In the genomic region with DNA sequence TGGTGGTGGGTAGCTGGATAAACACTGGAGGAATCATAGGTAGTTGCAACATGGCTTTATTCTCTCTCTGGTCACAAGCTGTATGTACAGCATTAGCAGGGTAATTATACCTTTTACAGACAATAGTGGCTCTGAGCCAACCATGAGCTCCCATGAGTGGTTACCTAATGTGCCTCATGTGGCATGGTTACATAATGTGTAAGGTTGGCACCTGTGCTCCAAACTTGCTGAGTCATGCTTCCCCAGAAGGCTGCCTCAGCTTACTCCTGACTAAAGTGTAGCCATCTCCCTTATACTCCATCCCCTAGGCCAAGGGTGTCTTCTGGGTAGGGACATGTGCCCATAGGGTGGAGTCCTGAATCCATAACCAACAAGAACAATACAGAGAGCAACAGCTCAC, we compare ENCODE assay signal across 23 cellular contexts.
DNase-seq lines count a peak whose midpoint lies in the region; ATAC-seq and TF ChIP-seq lines count a peak whose summit lies in the region.
"Had no signal": no experiment of that assay in that cellular context is flagged by ENCODE, and none has a peak within 500 bp of the region (broad histone marks: within the 10 kb centered on the region; RNA-seq: fewer than 3 reads in every experiment).

No MANE protein-coding gene starts in this region.

- no peaks in the 10 kb centered on the region for H3F3A ChIP-seq in smooth muscle cell (ENCODE audit: low read depth)

- H3K4me1 ChIP-seq in mammary epithelial cell (ENCODE audit: insufficient read depth, low read length), result peaks cover 22% of the 10 kb centered on the region
- H3K4me1 ChIP-seq in smooth muscle cell (ENCODE audit: low read depth), result no peaks in the 10 kb centered on the region
- H3K4me1 ChIP-seq: ascending aorta; BLaER1 treated with 17β-estradiol and CSF1 and Interleukin-3, amounts not matched to agents 10 nM and 100 nM; gastrocnemius medialis; neural progenitor cell; thyroid gland had no signal

- no peaks in the 10 kb centered on the region for H4K20me1 ChIP-seq in mammary epithelial cell (ENCODE audit: insufficient read depth, low read length)
- no peaks in the 10 kb centered on the region for H4K20me1 ChIP-seq in smooth muscle cell (ENCODE audit: low read depth)
- H4K20me1 ChIP-seq: BLaER1 treated with 17β-estradiol and CSF1 and Interleukin-3, amounts not matched to agents 10 nM and 100 nM had no signal

- no peaks in the 10 kb centered on the region for H3K27me3 ChIP-seq in mammary epithelial cell (ENCODE audit: insufficient read depth, low read length)
- H3K27me3 ChIP-seq in smooth muscle cell (ENCODE audit: low read depth), result no peaks in the 10 kb centered on the region
- H3K27me3 ChIP-seq: ascending aorta; BLaER1 treated with 17β-estradiol and CSF1 and Interleukin-3, amounts not matched to agents 10 nM and 100 nM; gastrocnemius medialis; neural progenitor cell; thyroid gland had no signal

- peak overlapping the region; percentile 1 for H3K27ac ChIP-seq in mammary epithelial cell (ENCODE audit: insufficient read depth, low read depth, low read length)
- no peak overlapping the region for H3K27ac ChIP-seq in smooth muscle cell (ENCODE audit: low read depth)
- H3K27ac ChIP-seq: ascending aorta; BLaER1 treated with 17β-estradiol and CSF1 and Interleukin-3, amounts not matched to agents 10 nM and 100 nM; gastrocnemius medialis; neural progenitor cell; thyroid gland; VCaP had no signal

- CTCF ChIA-PET in mammary epithelial cell (lab: Charles Lee; ENCODE audit: low non-redundant PET), result no interaction called here

- H3K9me3 ChIP-seq in mammary epithelial cell (replicated peaks; ENCODE audit: insufficient read depth, low read length) (no peaks in the 10 kb centered on the region), smooth muscle cell (replicated peaks; ENCODE audit: low read depth) (peaks cover 12% of the 10 kb centered on the region)
- H3K9me3 ChIP-seq: ascending aorta, gastrocnemius medialis, thyroid gland had no signal

- H3K36me3 ChIP-seq in mammary epithelial cell (ENCODE audit: insufficient read depth, low read length) (no peaks in the 10 kb centered on the region), smooth muscle cell (ENCODE audit: low read depth) (no peaks in the 10 kb centered on the region)
- H3K36me3 ChIP-seq: ascending aorta; BLaER1 treated with 17β-estradiol and CSF1 and Interleukin-3, amounts not matched to agents 10 nM and 100 nM; gastrocnemius medialis; neural progenitor cell; thyroid gland had no signal

- no peaks in the 10 kb centered on the region for H3K79me2 ChIP-seq in mammary epithelial cell (ENCODE audit: insufficient read depth, low read length)
- H3K79me2 ChIP-seq in smooth muscle cell (ENCODE audit: low read depth), result no peaks in the 10 kb centered on the region

- TF ChIP-seq CTCF in mammary epithelial cell (conservative IDR thresholded peaks at IDR 0.05 in 1 of 2, IDR thresholded peaks at IDR 0.05 in 1 of 2; ENCODE audit: extremely low read depth in 1 of 2, insufficient read depth in 1 of 2, low read depth in 1 of 2, low read length in 2 of 2), result no peak
- no peak for TF ChIP-seq CTCF in smooth muscle cell (IDR thresholded peaks at IDR 0.05; ENCODE audit: borderline replicate concordance, insufficient read depth, poor library complexity, severe bottlenecking)

- H3K9ac ChIP-seq in mammary epithelial cell (ENCODE audit: insufficient read depth, low read length) (no peak overlapping the region), smooth muscle cell (ENCODE audit: low read depth) (no peak overlapping the region)
- H3K9ac ChIP-seq: BLaER1 treated with 17β-estradiol and CSF1 and Interleukin-3, amounts not matched to agents 10 nM and 100 nM; neural progenitor cell had no signal

- peak in 2 of 3 experiments; percentile 32 to 65 for DNase-seq in NCI-H1417 (lab: John Stamatoyannopoulos, UW)
- DNase-seq in NCI-H1417 treated with DMSO at 0.1 percent for 48 hours (lab: John Stamatoyannopoulos, UW), result no peak
- DNase-seq in NCI-H1436 treated with DMSO at 0.1 percent for 48 hours (lab: John Stamatoyannopoulos, UW), result peak; percentile 18
- peak; percentile 87 for DNase-seq in mammary epithelial cell
- DNase-seq in myocyte (ENCODE audit: low read depth), result peak; percentile 24
- DNase-seq in DMS114 treated with DMSO at 0.1 percent for 48 hours (lab: John Stamatoyannopoulos, UW; ENCODE audit: unreplicated experiment), result no peak
- no peak for DNase-seq in smooth muscle cell (lab: John Stamatoyannopoulos, UW; ENCODE audit: unreplicated experiment)
- DNase-seq: activated CD4-positive, alpha-beta memory T cell treated with anti-CD3 and anti-CD28 coated beads for 36 hours; activated naive CD4-positive, alpha-beta T cell treated with anti-CD3 and anti-CD28 coated beads, Interleukin-2, amount 50 U/mL, for 16 hours; activated T-cell treated with anti-CD3 and anti-CD28 coated beads, Interleukin-2, amount 50 U/mL, for 1 hour; DND-41; gastrocnemius medialis; H9; left cardiac atrium; midbrain; NCI-H1092; thyroid gland had no signal

- intact Hi-C loops in mammary epithelial cell (cut with micrococcal nuclease), result no loop called here

- H2AFZ ChIP-seq in mammary epithelial cell (ENCODE audit: low read depth, low read length) (no peak overlapping the region), smooth muscle cell (ENCODE audit: low read depth) (no peak overlapping the region)
- H2AFZ ChIP-seq: neural progenitor cell had no signal

- no peak overlapping the region for H3K4me2 ChIP-seq in mammary epithelial cell (ENCODE audit: insufficient read depth, low read depth, low read length)
- no peak overlapping the region for H3K4me2 ChIP-seq in smooth muscle cell
- H3K4me2 ChIP-seq: BLaER1 treated with 17β-estradiol and CSF1 and Interleukin-3, amounts not matched to agents 10 nM and 100 nM; neural progenitor cell had no signal

- dilution Hi-C loops in mammary epithelial cell (cut with HindIII; ENCODE audit: low sequenced_read_pairs), result no loop called here

- H3K4me3 ChIP-seq in mammary epithelial cell (replicated peaks in 1 of 3; ENCODE audit: insufficient read depth in 1 of 3, low read depth in 2 of 3, low read length in 3 of 3) (no peak overlapping the region), smooth muscle cell (no peak overlapping the region)
- H3K4me3 ChIP-seq: ascending aorta; BLaER1 treated with 17β-estradiol and CSF1 and Interleukin-3, amounts not matched to agents 10 nM and 100 nM; gastrocnemius medialis; neural progenitor cell; thyroid gland had no signal

- in situ Hi-C loops in mammary epithelial cell (cut with MboI; ENCODE audit: low sequenced_read_pairs in 2 of 2), result no loop called here

- no peak for ATAC-seq in HG03520 (IDR thresholded peaks at IDR 0.05; ENCODE audit: unreplicated experiment)
- ATAC-seq: gastrocnemius medialis; left cardiac atrium; stimulated activated effector memory CD8-positive, alpha-beta T cell treated with anti-CD3 and anti-CD28 coated beads, Interleukin-12 subunit alpha, Interleukin-12 subunit beta, amount 100 ng/mL, for 72 hours had no signal

- BruUV-seq in mammary epithelial cell (replicated peaks; lab: Mats Ljungman, UMichigan), result no TSS peak

Comparison
In these comparisons a context has a peak if more than half of its experiments do, and no peak if none do; other contexts are left out.
1. DNase-seq: peak in NCI-H1417 (2 of 3), NCI-H1436 treated with DMSO at 0.1 percent for 48 hours (single experiment), mammary epithelial cell (single experiment) and myocyte (single experiment); none in NCI-H1417 treated with DMSO at 0.1 percent for 48 hours (single experiment), DMS114 treated with DMSO at 0.1 percent for 48 hours (single experiment) and smooth muscle cell (single experiment).